1 cellular context compared by ENCODE assay signal in genomic region chr3:71463622-71464021, GRCh38.
TF ChIP-seq lines count a peak whose summit lies in the region.

No MANE protein-coding gene starts in this region.

TF ChIP-seq in IMR-90, 13 proteins besides CTCF, POLR2A, EP300 and RAD21:
- no peak for TF ChIP-seq NFE2L2 (IDR thresholded peaks at IDR 0.05; ENCODE audit: low read depth, low read length)
- no peak for TF ChIP-seq MXI1 (IDR thresholded peaks at IDR 0.05; ENCODE audit: borderline replicate concordance, low read depth, low read length)
- no peak for TF ChIP-seq SMC3 (IDR thresholded peaks at IDR 0.05; ENCODE audit: low read depth, low read length)
- TF ChIP-seq USF2 (IDR thresholded peaks at IDR 0.05; ENCODE audit: low read depth, low read length) = no peak
- no peak for TF ChIP-seq MAZ (IDR thresholded peaks at IDR 0.05; ENCODE audit: borderline replicate concordance, low read depth, low read length)
- TF ChIP-seq BHLHE40 (IDR thresholded peaks at IDR 0.05; ENCODE audit: low read depth, low read length) = no peak
- TF ChIP-seq CHD1 (IDR thresholded peaks at IDR 0.05; ENCODE audit: low read depth, low read length) = no peak
- no peak for TF ChIP-seq FOS (IDR thresholded peaks at IDR 0.05; ENCODE audit: low read depth, low read length)
- TF ChIP-seq ELK1 (IDR thresholded peaks at IDR 0.05; ENCODE audit: borderline replicate concordance, low read depth, low read length) = no peak
- no peak for TF ChIP-seq RCOR1 (IDR thresholded peaks at IDR 0.05; ENCODE audit: insufficient replicate concordance, low read length)
- no peak for TF ChIP-seq MAFK (IDR thresholded peaks at IDR 0.05; ENCODE audit: low read depth, low read length)
- no peak for TF ChIP-seq RFX5 (IDR thresholded peaks at IDR 0.05; ENCODE audit: low read depth, low read length)
- TF ChIP-seq CEBPB (IDR thresholded peaks at IDR 0.05; ENCODE audit: low read depth, low read length) = no peak
TF ChIP-seq in IMR-90: peak in this region for 0.
